ENCODE assay signal across 17 cellular contexts in genomic region chr14:93643676-93644075, GRCh38.
"Had no signal": no experiment of that assay in that cellular context is flagged by ENCODE, and none has a peak within 500 bp of the region (broad histone marks: within the 10 kb centered on the region; RNA-seq: fewer than 3 reads in every experiment).

No MANE protein-coding gene starts in this region.

- ATAC-seq: foreskin keratinocyte, heart right ventricle, left cardiac atrium, left lung, left ventricle myocardium superior, lower lobe of right lung had no signal

- DNase-seq: dermis blood vessel endothelial cell; dorsolateral prefrontal cortex; effector CD4-positive, alpha-beta T cell; effector memory CD4-positive, alpha-beta T cell; foreskin keratinocyte; glutamatergic neuron; head of caudate nucleus; heart right ventricle; hippocampal formation; left cardiac atrium; left lung; left ventricle myocardium superior; lower lobe of right lung; mesenchymal stem cell had no signal

- H3K36me3 Mint-ChIP-seq: mesothelial cell of epicardium had no signal

- H3K4me1 Mint-ChIP-seq: mesothelial cell of epicardium had no signal

- H3K27ac Mint-ChIP-seq: mesothelial cell of epicardium had no signal

- H3K9me3 ChIP-seq: esophagus muscularis mucosa, heart right ventricle, left lung, lower lobe of right lung had no signal

- H3K27me3 ChIP-seq: dorsolateral prefrontal cortex, foreskin keratinocyte had no signal

- H3K4me1 ChIP-seq: esophagus muscularis mucosa, foreskin keratinocyte, heart right ventricle, left lung, lower lobe of right lung had no signal

- H3K27ac ChIP-seq: coronary artery, dorsolateral prefrontal cortex, esophagus muscularis mucosa, foreskin keratinocyte, heart right ventricle, left lung, lower lobe of right lung had no signal

- H3K4me3 ChIP-seq: coronary artery, dorsolateral prefrontal cortex, esophagus muscularis mucosa, heart right ventricle, left lung, lower lobe of right lung had no signal

- H3K4me3 Mint-ChIP-seq: mesothelial cell of epicardium had no signal

- H3K36me3 ChIP-seq: esophagus muscularis mucosa, heart right ventricle, left lung, lower lobe of right lung had no signal
